9 cellular contexts compared by ENCODE assay signal in genomic region chr11:96054870-96055705, GRCh38.
A peak's percentile ranks its signal among the peaks of the same experiment; 100 is the strongest.
DNase-seq lines count a peak whose midpoint lies in the region; ATAC-seq and TF ChIP-seq lines count a peak whose summit lies in the region.
"Had no signal": no experiment of that assay in that cellular context is flagged by ENCODE, and none has a peak within 500 bp of the region (broad histone marks: within the 10 kb centered on the region; RNA-seq: fewer than 3 reads in every experiment).

No MANE protein-coding gene starts in this region.

- POLR2A ChIA-PET in RWPE1 (lab: Yijun Ruan, JAX; ENCODE audit: low non-redundant PET), result interaction anchor here (0.6 kb wide), 1 partner anchor 129 kb away, joined by 5 read pairs; no protein-coding TSS in a partner anchor

- no peaks in the 10 kb centered on the region for H3K9me3 Mint-ChIP-seq in nephron progenitor cell

- ATAC-seq in esophagus mucosa (peak; percentile 65), GM18520 (IDR thresholded peaks at IDR 0.05; ENCODE audit: unreplicated experiment) (no peak), GM19452 (IDR thresholded peaks at IDR 0.05; ENCODE audit: unreplicated experiment) (no peak), GM18858 (IDR thresholded peaks at IDR 0.05; ENCODE audit: unreplicated experiment) (no peak)

- peak overlapping the region; percentile 90 for H3K27ac Mint-ChIP-seq in nephron progenitor cell

- no peaks in the 10 kb centered on the region for H3K27me3 ChIP-seq in HL-60 (ENCODE audit: insufficient read depth, poor library complexity, severe bottlenecking)
- H3K27me3 ChIP-seq: SJCRH30 had no signal

- TF ChIP-seq CTCF in HL-60 (IDR thresholded peaks at IDR 0.05; ENCODE audit: insufficient read depth, low read length), result peak; percentile 17
- peak; percentile 72 for TF ChIP-seq CTCF in RWPE1 (conservative IDR thresholded peaks at IDR 0.05; ENCODE audit: low read depth)
- TF ChIP-seq CTCF in nephron progenitor cell (IDR thresholded peaks at IDR 0.05), result peak; percentile 53

- H3K4me3 ChIP-seq in HL-60 (replicated peaks; ENCODE audit: insufficient read depth, low read length), result no peak overlapping the region
- H3K4me3 ChIP-seq: SJCRH30 had no signal

- DNase-seq in D341Med (ENCODE audit: low spot score) (peak; percentile 41), HL-60 (ENCODE audit: low read depth in 1 of 2, low spot score in 1 of 2) (no peak), RWPE1 (ENCODE audit: low spot score) (peak; percentile 43), nephron progenitor cell (no peak)

- H3K27ac ChIP-seq in HL-60 (replicated peaks) (no peak overlapping the region), RWPE1 (no peak overlapping the region)
- H3K27ac ChIP-seq: SJCRH30 had no signal

- H3K4me3 Mint-ChIP-seq in nephron progenitor cell, result peak overlapping the region; percentile 23

- no peaks in the 10 kb centered on the region for H3K27me3 Mint-ChIP-seq in nephron progenitor cell (ENCODE audit: low read depth, poor library complexity)

- CTCF ChIA-PET in RWPE1 (lab: Yijun Ruan, JAX), result interaction anchor here (0.6 to 4.3 kb wide), 13 partner anchors 13 to 384 kb away, joined by 3 to 48 read pairs (median 3); partner anchors contain the start of gene MAML2

- peaks cover 13% of the 10 kb centered on the region for H3K36me3 Mint-ChIP-seq in nephron progenitor cell (ENCODE audit: low read depth)

- H3K4me1 Mint-ChIP-seq in nephron progenitor cell, result peaks cover 33% of the 10 kb centered on the region

Comparison
In these comparisons a context has a peak if more than half of its experiments do, and no peak if none do; other contexts are left out.
1. DNase-seq: peak in D341Med (single experiment) and RWPE1 (single experiment); none in HL-60 (0 of 2) and nephron progenitor cell (single experiment).
2. CTCF ChIP-seq: peak in every context shown above with its lines; median percentile 72 in RWPE1; 53 in nephron progenitor cell; 17 in HL-60.